In the genomic region with DNA sequence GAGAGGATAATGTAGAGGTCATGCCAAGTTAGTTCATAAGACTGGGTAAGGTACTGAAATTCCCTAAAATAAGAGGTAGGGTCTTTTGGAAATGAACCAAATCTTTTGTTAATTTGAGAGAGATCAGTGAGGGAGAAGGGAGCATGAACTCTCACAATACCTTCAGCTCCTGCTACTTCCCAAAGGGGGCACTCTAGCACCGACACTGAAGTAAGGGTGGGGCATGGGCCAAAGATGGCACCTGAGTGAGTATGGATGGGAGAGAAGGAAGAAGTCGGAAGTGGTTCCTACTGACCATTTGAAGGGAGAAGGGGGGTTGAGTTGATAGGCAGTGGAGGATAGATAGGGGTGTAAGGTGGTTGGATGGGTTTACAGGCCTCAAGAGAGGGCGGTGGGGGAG, we compare ENCODE assay signal across 26 cellular contexts.
"Had no signal": no experiment of that assay in that cellular context is flagged by ENCODE, and none has a peak within 500 bp of the region (broad histone marks: within the 10 kb centered on the region; RNA-seq: fewer than 3 reads in every experiment).

No MANE protein-coding gene starts in this region.

- FAIRE-seq: HTR-8/SVneo, K562 had no signal

- ATAC-seq: K562, Panc1, PC-3 had no signal

- H3K9me2 ChIP-seq: SK-N-SH had no signal

- H3K9me3 ChIP-seq: SK-N-SH had no signal

- H3K4me2 ChIP-seq: KMS-11, SK-N-SH had no signal

- H3K9ac ChIP-seq: KMS-11, SK-N-SH had no signal

- DNase-seq: Kasumi-1, MM.1S, NCI-H1048, NCI-H1105, NCI-H1417, NCI-H146, NCI-H1694 treated with DMSO at 0.1 percent for 48 hours, NCI-H1930, NCI-H2081, NCI-H2107, NCI-H2227 treated with DMSO at 0.1 percent for 48 hours, NCI-H524, NCI-H526 treated with DMSO at 0.1 percent for 48 hours, NCI-H774, PC-3, SHP77, SK-N-SH, SW 1271, T-helper 1 cell had no signal

- H3K4me3 ChIP-seq: K562 had no signal

- H3K27me3 Mint-ChIP-seq: IgD-negative memory B cell had no signal

- H3K27ac ChIP-seq: HL-60, KMS-11, RWPE1 had no signal
